ENCODE assay signal across 18 cellular contexts in the genomic region with DNA sequence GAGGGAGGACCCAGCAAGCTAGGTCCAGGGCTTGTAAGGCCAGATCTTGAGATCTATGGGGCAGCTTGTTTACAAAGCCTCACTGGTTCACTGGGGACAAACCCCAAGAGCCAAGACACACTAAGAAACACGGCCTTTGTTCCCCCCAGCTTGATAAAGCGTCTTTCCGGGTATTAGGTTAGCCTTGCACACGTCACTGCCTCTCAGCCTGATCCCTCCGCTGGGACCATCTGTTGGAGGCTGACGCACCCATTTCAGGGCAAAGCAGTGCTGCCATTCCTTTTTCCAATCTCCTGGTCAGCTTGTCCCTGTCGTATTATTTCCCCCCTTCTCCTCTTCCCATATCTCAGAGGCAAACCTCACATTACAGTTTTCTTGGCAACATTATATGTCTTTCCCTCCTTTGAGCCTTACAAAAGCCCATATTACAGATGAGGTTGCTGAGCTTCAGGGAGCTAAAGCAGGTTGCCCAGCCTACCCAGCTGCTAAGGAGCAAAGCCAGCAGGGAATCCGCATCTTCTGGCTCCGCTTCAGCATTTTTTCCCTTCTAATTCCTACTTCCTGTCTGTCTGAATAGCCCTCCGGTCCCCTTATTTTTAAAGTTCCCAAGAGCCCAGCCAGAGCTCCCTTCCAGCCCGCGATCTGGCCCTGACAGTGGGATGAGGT. TPM values are rescaled to one million over a fixed set of nuclear protein-coding genes. Genes with fewer than 3 reads are reported as not detected.
DNase-seq lines count a peak whose midpoint lies in the region; ATAC-seq and TF ChIP-seq lines count a peak whose summit lies in the region.
"Had no signal": no experiment of that assay in that cellular context is flagged by ENCODE, and none has a peak within 500 bp of the region (broad histone marks: within the 10 kb centered on the region; RNA-seq: fewer than 3 reads in every experiment).

No MANE protein-coding gene starts in this region.

- H3K27me3 ChIP-seq in WERI-Rb-1 (ENCODE audit: insufficient read depth, low read depth, severe bottlenecking) (no peaks in the 10 kb centered on the region), gastroesophageal sphincter (peaks cover 69% of the 10 kb centered on the region), osteoblast (ENCODE audit: insufficient read depth, low read length) (peaks cover 5% of the 10 kb centered on the region), upper lobe of left lung (peaks cover 0 to 8% (median 0%) of the 10 kb centered on the region in 4 donors)

- DNase-seq in WERI-Rb-1 (peak; percentile 90), osteoblast (ENCODE audit: insufficient read length, low spot score, missing footprints) (peak; percentile 87), upper lobe of left lung (no peak), mesenteric fat pad (ENCODE audit: low spot score) (no peak), activated gamma-delta T cell treated with Interleukin-2 at 50 U/mL for 16 hours (no peak), hypothalamus (lab: John Stamatoyannopoulos, UW) (no peak)
- DNase-seq: activated B cell treated with CpG ODN at 0.5 μM for 24 hours, activated gamma-delta T cell, C1 segment of cervical spinal cord, NCI-H1930, NCI-H774, spleen, T-cell had no signal

- no peaks in the 10 kb centered on the region for H3K9me3 ChIP-seq in WERI-Rb-1 (ENCODE audit: severe bottlenecking)
- no peaks in the 10 kb centered on the region for H3K9me3 ChIP-seq in gastroesophageal sphincter
- no peaks in the 10 kb centered on the region for H3K9me3 ChIP-seq in osteoblast (ENCODE audit: low read depth, low read length)
- no peaks in the 10 kb centered on the region for H3K9me3 ChIP-seq in upper lobe of left lung
- H3K9me3 ChIP-seq: breast epithelium, spleen had no signal

- H3K79me2 ChIP-seq in osteoblast (ENCODE audit: insufficient read depth, low read length): no peaks in the 10 kb centered on the region

- no peaks in the 10 kb centered on the region for H4K20me1 ChIP-seq in osteoblast (ENCODE audit: insufficient read depth, low read length)

- peak overlapping the region; percentile 49 for H2AFZ ChIP-seq in osteoblast (ENCODE audit: low read length)
- H2AFZ ChIP-seq: neural progenitor cell had no signal

- TF ChIP-seq POLR2A in gastroesophageal sphincter (IDR thresholded peaks at IDR 0.05) (no peak), upper lobe of left lung (IDR thresholded peaks at IDR 0.05) (no peak)

- TF ChIP-seq CTCF in WERI-Rb-1 (IDR thresholded peaks at IDR 0.05; ENCODE audit: low read depth, low read length) (no peak), gastroesophageal sphincter (IDR thresholded peaks at IDR 0.05) (no peak), osteoblast (IDR thresholded peaks at IDR 0.05; ENCODE audit: extremely low read depth, low read depth, low read length) (no peak), upper lobe of left lung (IDR thresholded peaks at IDR 0.05) (no peak)

- H3K27ac ChIP-seq in WERI-Rb-1 (peak overlapping the region; percentile 90), gastroesophageal sphincter (peak overlapping the region in 3 of 4 donors; percentile 12 to 55 (median 48)), osteoblast (ENCODE audit: low read depth, low read length) (no peak overlapping the region), upper lobe of left lung (peak overlapping the region; percentile 43 to 62 (median 56))
- H3K27ac ChIP-seq: neural progenitor cell had no signal

- H3K4me3 ChIP-seq in WERI-Rb-1 (ENCODE audit: low read depth, low read length) (peak overlapping the region; percentile 9), gastroesophageal sphincter (peak overlapping the region in 1 of 2 donors; percentile 1), osteoblast (ENCODE audit: insufficient read depth, low read length) (no peak overlapping the region), upper lobe of left lung (peak overlapping the region in 2 of 4 donors; percentile 0 to 75)
- H3K4me3 ChIP-seq: breast epithelium, neural progenitor cell, spleen had no signal

- H3K4me1 ChIP-seq in gastroesophageal sphincter: peaks cover 0 to 33% (median 0%) of the 10 kb centered on the region in 3 donors
- H3K4me1 ChIP-seq in osteoblast (ENCODE audit: insufficient read depth, low read length): peaks cover 16% of the 10 kb centered on the region
- H3K4me1 ChIP-seq in upper lobe of left lung: peaks cover 5 to 34% (median 12%) of the 10 kb centered on the region in 4 donors
- H3K4me1 ChIP-seq: breast epithelium had no signal

- ATAC-seq in gastroesophageal sphincter (no peak), upper lobe of left lung (ENCODE audit: low FRiP score in 2 of 2) (no peak)
- ATAC-seq: T-cell had no signal

- 58 to 69% methylated on average over 9 to 10 of the region's 12 CpGs for whole genome bisulfite sequencing in gastroesophageal sphincter (ENCODE audit: low coverage in 1 of 2), 2 donors
- WGBS in upper lobe of left lung, 2 donors: 74 to 76% methylated on average over 12 of the region's 12 CpGs

- peak overlapping the region; percentile 16 for H3K4me2 ChIP-seq in osteoblast (ENCODE audit: insufficient read depth, low read length)
- H3K4me2 ChIP-seq: neural progenitor cell had no signal

- TF ChIP-seq EP300 in gastroesophageal sphincter (IDR thresholded peaks at IDR 0.05): no peak
- no peak for TF ChIP-seq EP300 in upper lobe of left lung (IDR thresholded peaks at IDR 0.05)

- H3K36me3 ChIP-seq in WERI-Rb-1: peaks cover 24% of the 10 kb centered on the region
- H3K36me3 ChIP-seq in gastroesophageal sphincter: no peaks in the 10 kb centered on the region
- H3K36me3 ChIP-seq in osteoblast (ENCODE audit: insufficient read depth, low read length): peaks cover 5% of the 10 kb centered on the region
- H3K36me3 ChIP-seq in upper lobe of left lung: peaks cover 0 to 13% (median 1%) of the 10 kb centered on the region in 4 donors
- H3K36me3 ChIP-seq: breast epithelium, neural progenitor cell had no signal

RNA-seq across cellular contexts. Expression of a gene that starts 4.1 kb away (rescaled TPM):
- total RNA-seq in gastroesophageal sphincter (1 to 10 TPM; 3.0 to 8.4 (median 6.0) TPM), osteoblast (under 0.01 TPM in 2 replicates), upper lobe of left lung (10 to 100 TPM in 5 of 6 donors, 1 to 10 TPM in 1; 3.8 to 31.9 (median 15.5) TPM), mesenteric fat pad (9.4 TPM)
- total RNA-seq: activated B cell treated with CpG ODN at 0.5 μM for 24 hours had no signal

RNA-seq across cellular contexts. Expression of a gene that starts 36.6 kb away (rescaled TPM):
- total RNA-seq in gastroesophageal sphincter (1 to 10 TPM in 1 of 4 donors, not detected in 3; 1.1 TPM), osteoblast (not detected in 2 replicates), upper lobe of left lung (1 to 10 TPM in 3 of 6 donors, under 1 TPM in 1, not detected in 2; 0.37 to 5.5 (median 2.6) TPM), mesenteric fat pad (0.42 TPM)
- total RNA-seq: activated B cell treated with CpG ODN at 0.5 μM for 24 hours, HT-29, M059J had no signal

RNA-seq across cellular contexts. Expression of a gene that starts 55.9 kb away (rescaled TPM):
- total RNA-seq in gastroesophageal sphincter (1 to 10 TPM in 1 of 4 donors, under 1 TPM in 1, not detected in 2; 0.17 to 1.8 TPM), osteoblast (not detected in 2 replicates), upper lobe of left lung (1 to 10 TPM in 1 of 6 donors, under 1 TPM in 5; under 0.01 to 1.1 (median 0.43) TPM), mesenteric fat pad (not detected)
- total RNA-seq: activated B cell treated with CpG ODN at 0.5 μM for 24 hours, breast epithelium, HT-29 had no signal

RNA-seq across cellular contexts. Expression of a gene that starts 58.7 kb away (rescaled TPM):
- 100 to 1,000 TPM; 101 to 160 (median 123) TPM for total RNA-seq in gastroesophageal sphincter
- 158 and 182 TPM in 2 replicates for total RNA-seq in osteoblast
- total RNA-seq in upper lobe of left lung: 100 to 1,000 TPM; 121 to 225 (median 195) TPM
- 301 TPM for total RNA-seq in mesenteric fat pad

Comparison
In these comparisons a context has a peak if more than half of its experiments do, and no peak if none do; other contexts are left out.
1. DNase-seq: peak in WERI-Rb-1 (single experiment) and osteoblast (single experiment); none in upper lobe of left lung (0 of 2), mesenteric fat pad (single experiment), activated gamma-delta T cell treated with Interleukin-2 at 50 U/mL for 16 hours (single experiment) and hypothalamus (0 of 51).